In genomic region chr2:234558642-234559041, GRCh38 we compare ENCODE assay signal across 20 cellular contexts.
"Had no signal": no experiment of that assay in that cellular context is flagged by ENCODE, and none has a peak within 500 bp of the region (broad histone marks: within the 10 kb centered on the region; RNA-seq: fewer than 3 reads in every experiment).

No MANE protein-coding gene starts in this region.

- H3K9me3 ChIP-seq: mucosa of descending colon, neutrophil, transverse colon had no signal

- H3K27ac ChIP-seq: dorsolateral prefrontal cortex, neutrophil, skin epidermis, transverse colon had no signal

- H3K36me3 ChIP-seq: neutrophil, transverse colon had no signal

- H3K36me3 Mint-ChIP-seq: natural killer cell had no signal

- H3K4me3 Mint-ChIP-seq: activated T-cell treated with anti-CD3 and anti-CD28 coated beads, Interleukin-2, amount 50 U/mL, for 24 hours; endodermal cell; memory B cell; natural killer cell had no signal

- H3K4me1 ChIP-seq: transverse colon had no signal

- H3K27me3 ChIP-seq: dorsolateral prefrontal cortex, neutrophil, transverse colon had no signal

- H3K4me3 ChIP-seq: dorsolateral prefrontal cortex, mucosa of descending colon, skin epidermis, transverse colon had no signal

- ATAC-seq: left ventricle myocardium superior, mucosa of descending colon, natural killer cell had no signal

- H3K27ac Mint-ChIP-seq: activated T-cell treated with anti-CD3 and anti-CD28 coated beads, Interleukin-2, amount 50 U/mL, for 24 hours; endodermal cell; memory B cell; natural killer cell had no signal

- DNase-seq: activated CD4-positive, alpha-beta T cell treated with anti-CD3 and anti-CD28 coated beads, Interleukin-2, amount 50 U/mL, for 4 hours; activated CD4-positive, CD25-positive, alpha-beta regulatory T cell treated with anti-CD3 and anti-CD28 coated beads, Interleukin-2, amount 50 U/mL, for 72 hours; activated effector memory CD4-positive, alpha-beta T cell treated with Interleukin-2 at 50 U/mL for 16 hours; activated naive CD4-positive, alpha-beta T cell treated with anti-CD3 and anti-CD28 coated beads, Interleukin-2, amount 50 U/mL, for 16 hours; activated T-cell treated with anti-CD3 and anti-CD28 coated beads, Interleukin-2, amount 50 U/mL, for 24 hours; dorsolateral prefrontal cortex; endodermal cell; foreskin fibroblast; glutamatergic neuron; hypothalamus; left ventricle myocardium superior; mucosa of descending colon; natural killer cell; retina; stimulated activated CD4-positive, alpha-beta T cell treated with anti-CD3 and anti-CD28 coated beads, Interleukin-4, amount 100 ng/mL, for 24 hours; stimulated activated naive CD4-positive, alpha-beta T cell treated with Interleukin-2 at 50 U/mL for 16 hours; transverse colon had no signal
